Comparison of ENCODE assay signal across 1 cellular context in the genomic region with DNA sequence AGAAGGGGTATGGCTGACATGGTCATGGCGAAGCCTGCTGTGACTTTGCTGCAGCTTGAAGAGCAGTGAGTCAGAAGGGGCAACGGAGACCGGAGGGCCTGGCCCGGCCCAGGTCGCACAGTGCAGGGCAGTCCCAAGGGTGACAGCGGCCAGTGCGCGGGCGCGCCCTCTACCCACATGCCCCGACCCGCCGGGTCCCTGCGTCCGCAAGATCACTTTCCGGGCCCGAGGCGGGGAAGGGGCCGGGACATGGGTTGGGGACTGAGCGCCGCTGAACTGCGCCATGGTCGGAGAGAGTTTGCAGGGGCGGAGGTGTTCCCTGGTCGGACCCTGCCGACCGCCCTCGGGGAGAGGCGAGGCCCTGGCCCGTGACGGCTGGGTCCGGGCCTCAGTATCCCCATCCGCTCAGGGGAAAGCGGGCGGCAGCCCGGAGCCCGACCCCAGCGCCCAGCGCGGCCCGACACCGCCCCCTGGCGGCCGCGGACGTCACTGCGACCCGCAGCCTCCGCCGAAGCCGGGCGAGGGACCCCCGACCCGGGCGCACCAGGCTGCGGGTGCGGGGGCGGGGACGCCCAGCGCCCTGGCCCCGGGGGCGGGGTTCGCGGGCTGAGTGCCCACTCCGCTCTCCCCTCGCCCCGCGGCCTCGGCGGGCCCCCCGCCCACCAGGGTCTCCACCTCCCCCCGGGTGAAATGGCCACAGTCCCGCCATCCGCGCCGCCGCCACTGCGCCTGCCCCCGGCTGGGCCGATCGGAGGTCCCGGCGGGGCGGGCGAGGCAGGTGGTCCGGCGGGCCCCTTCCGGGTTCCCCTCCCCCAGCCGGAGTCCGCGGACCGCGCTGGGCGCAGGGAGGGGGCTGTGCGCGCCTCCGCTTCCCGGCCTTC.
TF ChIP-seq lines count a peak whose summit lies in the region.

No MANE protein-coding gene starts in this region.

TF ChIP-seq in K562, 482 proteins besides CTCF, POLR2A, EP300 and RAD21 (continued from another document and continues in another):
- TF ChIP-seq GATAD2B (IDR thresholded peaks at IDR 0.05; ENCODE audit: borderline replicate concordance) (peak; percentile 83; the same call in 1 of the 2 replicates), SMAD4 (CRISPR knock-in tag; conservative IDR thresholded peaks at IDR 0.05) (peak; percentile 20; the same call in 1 of the 2 replicates), NELFE (IDR thresholded peaks at IDR 0.05; ENCODE audit: insufficient read depth, insufficient read length) (no peak), KDM1A (IDR thresholded peaks at IDR 0.05) (no peak), CBFA2T2 (conservative IDR thresholded peaks at IDR 0.05) (no peak), U2AF1 (optimal IDR thresholded peaks at IDR 0.05; ENCODE audit: low read depth, low read length) (no peak), ELK3 (CRISPR knock-in tag; IDR thresholded peaks at IDR 0.05) (no peak), HMGXB4 (CRISPR knock-in tag; IDR thresholded peaks at IDR 0.05) (no peak), ZFPM2 (CRISPR knock-in tag; IDR thresholded peaks at IDR 0.05) (no peak), SAP30 (IDR thresholded peaks at IDR 0.05; ENCODE audit: borderline replicate concordance, insufficient read depth, low read depth, low read length, poor library complexity, severe bottlenecking) (no peak), NR2C1 (IDR thresholded peaks at IDR 0.05) (no peak), NR2C1 (tag; IDR thresholded peaks at IDR 0.05) (no peak), ZNF398 (CRISPR knock-in tag; IDR thresholded peaks at IDR 0.05) (no peak), XRCC3 (IDR thresholded peaks at IDR 0.05) (no peak), ZNF239 (CRISPR knock-in tag; IDR thresholded peaks at IDR 0.05) (no peak), DEAF1 (CRISPR knock-in tag; IDR thresholded peaks at IDR 0.05) (peak; percentile 21; the same call in 1 of the 2 replicates), ZNF232 (CRISPR knock-in tag; IDR thresholded peaks at IDR 0.05) (no peak), TBP (optimal IDR thresholded peaks at IDR 0.05; ENCODE audit: low read depth, low read length) (no peak), PTBP1 (IDR thresholded peaks at IDR 0.05; ENCODE audit: low read depth, low read length) (no peak), ZNF512 (tag; IDR thresholded peaks at IDR 0.05) (no peak), NFE2 (IDR thresholded peaks at IDR 0.05; ENCODE audit: low read depth) (no peak), KLF10 (CRISPR knock-in tag; IDR thresholded peaks at IDR 0.05) (no peak), U2AF2 (optimal IDR thresholded peaks at IDR 0.05; ENCODE audit: low read depth, low read length) (no peak), SMARCB1 (IDR thresholded peaks at IDR 0.05; ENCODE audit: insufficient read length, low read depth) (no peak), UBTF (IDR thresholded peaks at IDR 0.05; ENCODE audit: borderline replicate concordance in 1 of 2, low read depth in 2 of 2, low read length in 2 of 2) (no peak), ZBTB7A (IDR thresholded peaks at IDR 0.05; ENCODE audit: borderline replicate concordance, control insufficient read depth, low read depth, low read length) (peak; percentile 97), RB1 (IDR thresholded peaks at IDR 0.05; ENCODE audit: low read depth) (peak; percentile 50), ZNF57 (CRISPR knock-in tag; IDR thresholded peaks at IDR 0.05) (no peak), FOSL1 (tag; conservative IDR thresholded peaks at IDR 0.05) (0 out of 2 replicates have a peak, but pooled peaks have one; percentile 17), BCLAF1 (IDR thresholded peaks at IDR 0.05; ENCODE audit: borderline replicate concordance in 1 of 2, control insufficient read depth in 1 of 2, low read depth in 2 of 2, low read length in 1 of 2) (no peak), CSDE1 (IDR thresholded peaks at IDR 0.05) (no peak), VEZF1 (CRISPR knock-in tag; IDR thresholded peaks at IDR 0.05) (peak; percentile 52; the same call in 1 of the 2 replicates)
- TF ChIP-seq, protein P1, sequence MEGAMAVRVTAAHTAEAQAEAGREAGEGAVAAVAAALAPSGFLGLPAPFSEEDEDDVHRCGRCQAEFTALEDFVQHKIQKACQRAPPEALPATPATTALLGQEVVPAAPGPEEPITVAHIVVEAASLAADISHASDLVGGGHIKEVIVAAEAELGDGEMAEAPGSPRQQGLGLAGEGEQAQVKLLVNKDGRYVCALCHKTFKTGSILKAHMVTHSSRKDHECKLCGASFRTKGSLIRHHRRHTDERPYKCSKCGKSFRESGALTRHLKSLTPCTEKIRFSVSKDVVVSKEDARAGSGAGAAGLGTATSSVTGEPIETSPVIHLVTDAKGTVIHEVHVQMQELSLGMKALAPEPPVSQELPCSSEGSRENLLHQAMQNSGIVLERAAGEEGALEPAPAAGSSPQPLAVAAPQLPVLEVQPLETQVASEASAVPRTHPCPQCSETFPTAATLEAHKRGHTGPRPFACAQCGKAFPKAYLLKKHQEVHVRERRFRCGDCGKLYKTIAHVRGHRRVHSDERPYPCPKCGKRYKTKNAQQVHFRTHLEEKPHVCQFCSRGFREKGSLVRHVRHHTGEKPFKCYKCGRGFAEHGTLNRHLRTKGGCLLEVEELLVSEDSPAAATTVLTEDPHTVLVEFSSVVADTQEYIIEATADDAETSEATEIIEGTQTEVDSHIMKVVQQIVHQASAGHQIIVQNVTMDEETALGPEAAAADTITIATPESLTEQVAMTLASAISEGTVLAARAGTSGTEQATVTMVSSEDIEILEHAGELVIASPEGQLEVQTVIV (CRISPR knock-in tag; IDR thresholded peaks at IDR 0.05; ENCODE audit: borderline replicate concordance) = no peak
- TF ChIP-seq, protein P2, sequence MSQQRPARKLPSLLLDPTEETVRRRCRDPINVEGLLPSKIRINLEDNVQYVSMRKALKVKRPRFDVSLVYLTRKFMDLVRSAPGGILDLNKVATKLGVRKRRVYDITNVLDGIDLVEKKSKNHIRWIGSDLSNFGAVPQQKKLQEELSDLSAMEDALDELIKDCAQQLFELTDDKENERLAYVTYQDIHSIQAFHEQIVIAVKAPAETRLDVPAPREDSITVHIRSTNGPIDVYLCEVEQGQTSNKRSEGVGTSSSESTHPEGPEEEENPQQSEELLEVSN (IDR thresholded peaks at IDR 0.05; ENCODE audit: borderline replicate concordance in 1 of 2, extremely low read depth in 1 of 2, insufficient read depth in 1 of 2, insufficient read length in 1 of 2, low read depth in 1 of 2, low read length in 1 of 2, poor library complexity in 1 of 2, severe bottlenecking in 1 of 2) = no peak
- TF ChIP-seq, protein P3, sequence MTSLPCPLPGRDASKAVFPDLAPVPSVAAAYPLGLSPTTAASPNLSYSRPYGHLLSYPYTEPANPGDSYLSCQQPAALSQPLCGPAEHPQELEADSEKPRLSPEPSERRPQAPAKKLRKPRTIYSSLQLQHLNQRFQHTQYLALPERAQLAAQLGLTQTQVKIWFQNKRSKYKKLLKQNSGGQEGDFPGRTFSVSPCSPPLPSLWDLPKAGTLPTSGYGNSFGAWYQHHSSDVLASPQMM (CRISPR knock-in tag; IDR thresholded peaks at IDR 0.05) = no peak
